ENCODE assay signal across 19 cellular contexts in genomic region chr15:97522362-97522761, GRCh38.
DNase-seq lines count a peak whose midpoint lies in the region; ATAC-seq and TF ChIP-seq lines count a peak whose summit lies in the region.
"Had no signal": no experiment of that assay in that cellular context is flagged by ENCODE, and none has a peak within 500 bp of the region (broad histone marks: within the 10 kb centered on the region; RNA-seq: fewer than 3 reads in every experiment).

No MANE protein-coding gene starts in this region.

- 27 to 43% (median 35%) methylated on average over 16 of the region's 16 CpGs for WGBS in psoas muscle, 3 donors

- peak overlapping the region; percentile 40 for H3K4me3 ChIP-seq in ACC112 (ENCODE audit: low read depth, low read length)
- H3K4me3 ChIP-seq in fibroblast of pulmonary artery (replicated peaks; ENCODE audit: low read depth, low read length) = peak overlapping the region; percentile 42
- H3K4me3 ChIP-seq in psoas muscle = peak overlapping the region; percentile 63

- peak; percentile 18 for DNase-seq in NOMO-1 treated with dmso at 0.1 percent for 144 hours (lab: John Stamatoyannopoulos, UW; ENCODE audit: unreplicated experiment)
- peak; percentile 45 for DNase-seq in fibroblast of pulmonary artery (ENCODE audit: low read depth)
- peak in 1 of 2 donors; percentile 7 for DNase-seq in psoas muscle
- no peak for DNase-seq in NCI-H2196 (lab: John Stamatoyannopoulos, UW; ENCODE audit: unreplicated experiment)
- no peak for DNase-seq in NCI-H1694 (lab: John Stamatoyannopoulos, UW)
- DNase-seq: activated CD8-positive, alpha-beta T cell treated with anti-CD3 and anti-CD28 coated beads, Interleukin-2, amount 10 ng/mL, durations not matched to agents 7 days and 5 days; activated naive CD8-positive, alpha-beta T cell treated with anti-CD3 and anti-CD28 coated beads, Interleukin-2, amount 10 ng/mL, durations not matched to agents 7 days and 5 days; CD8-positive, alpha-beta T cell; DMS79 treated with DMSO at 0.1 percent for 48 hours; foreskin melanocyte; KG1; NCI-H1436; stimulated activated naive CD4-positive, alpha-beta T cell treated with Interleukin-2 at 50 U/mL for 16 hours; T-helper 1 cell; WERI-Rb-1 had no signal

- H3K4me1 ChIP-seq in ACC112 (ENCODE audit: control insufficient read depth, insufficient read depth, low read length, unreplicated experiment) (no peaks in the 10 kb centered on the region), psoas muscle (peaks cover 14% of the 10 kb centered on the region)

- H3K9me3 ChIP-seq in psoas muscle = no peaks in the 10 kb centered on the region

- ATAC-seq in psoas muscle = peak; percentile 22 to 64 (median 48)
- no peak for ATAC-seq in HG03565 (IDR thresholded peaks at IDR 0.05; ENCODE audit: unreplicated experiment)
- no peak for ATAC-seq in HG03521 (IDR thresholded peaks at IDR 0.05; ENCODE audit: unreplicated experiment)
- ATAC-seq: activated CD8-positive, alpha-beta T cell treated with anti-CD3 and anti-CD28 coated beads, Interleukin-2, amount 10 ng/mL, durations not matched to agents 7 days and 5 days; CD8-positive, alpha-beta T cell had no signal

- H3K36me3 ChIP-seq in ACC112 (ENCODE audit: insufficient read depth, low read length) = no peaks in the 10 kb centered on the region
- H3K36me3 ChIP-seq in psoas muscle (ENCODE audit: insufficient read depth in 1 of 2, low read depth in 1 of 2) = no peaks in the 10 kb centered on the region
- H3K36me3 ChIP-seq: WERI-Rb-1 had no signal

- no peak for TF ChIP-seq CTCF in fibroblast of pulmonary artery (IDR thresholded peaks at IDR 0.05; ENCODE audit: low read length, missing control alignments)
- TF ChIP-seq CTCF in psoas muscle (IDR thresholded peaks at IDR 0.05) = no peak

- no peaks in the 10 kb centered on the region for H3K79me2 ChIP-seq in ACC112 (ENCODE audit: control insufficient read depth, insufficient read depth, low read length, unreplicated experiment)

- no peak overlapping the region for H3K27ac ChIP-seq in ACC112 (ENCODE audit: low read depth, low read length)
- H3K27ac ChIP-seq in psoas muscle = peak overlapping the region; percentile 90
- H3K27ac ChIP-seq: RWPE1, WERI-Rb-1 had no signal

- intact Hi-C loops in psoas muscle (cut with DNase I) = loop anchor here in 1 of 2 donors (10.0 kb wide), 2 partner anchors 132 to 1188 kb away; partner anchors contain the start of gene NR2F2

- H3K27me3 ChIP-seq in ACC112 (ENCODE audit: insufficient read depth, low read length) (no peaks in the 10 kb centered on the region), psoas muscle (ENCODE audit: insufficient read depth in 3 of 3, low read length in 2 of 3) (no peaks in the 10 kb centered on the region)

- H2AFZ ChIP-seq in ACC112 (ENCODE audit: low read length, unreplicated experiment) = peak overlapping the region; percentile 2

Comparison
In these comparisons a context has a peak if more than half of its experiments do, and no peak if none do; other contexts are left out.
1. DNase-seq: peak in NOMO-1 treated with dmso at 0.1 percent for 144 hours (single experiment) and fibroblast of pulmonary artery (single experiment); none in NCI-H2196 (single experiment) and NCI-H1694 (single experiment).
2. ATAC-seq: peak in psoas muscle (4 of 4); none in HG03565 (single experiment) and HG03521 (single experiment).
3. Peak in every context shown above with its lines, with median percentiles within 50 percentile points of each other: H3K4me3 ChIP-seq.